Comparison of ENCODE assay signal across 8 cellular contexts in the genomic region with DNA sequence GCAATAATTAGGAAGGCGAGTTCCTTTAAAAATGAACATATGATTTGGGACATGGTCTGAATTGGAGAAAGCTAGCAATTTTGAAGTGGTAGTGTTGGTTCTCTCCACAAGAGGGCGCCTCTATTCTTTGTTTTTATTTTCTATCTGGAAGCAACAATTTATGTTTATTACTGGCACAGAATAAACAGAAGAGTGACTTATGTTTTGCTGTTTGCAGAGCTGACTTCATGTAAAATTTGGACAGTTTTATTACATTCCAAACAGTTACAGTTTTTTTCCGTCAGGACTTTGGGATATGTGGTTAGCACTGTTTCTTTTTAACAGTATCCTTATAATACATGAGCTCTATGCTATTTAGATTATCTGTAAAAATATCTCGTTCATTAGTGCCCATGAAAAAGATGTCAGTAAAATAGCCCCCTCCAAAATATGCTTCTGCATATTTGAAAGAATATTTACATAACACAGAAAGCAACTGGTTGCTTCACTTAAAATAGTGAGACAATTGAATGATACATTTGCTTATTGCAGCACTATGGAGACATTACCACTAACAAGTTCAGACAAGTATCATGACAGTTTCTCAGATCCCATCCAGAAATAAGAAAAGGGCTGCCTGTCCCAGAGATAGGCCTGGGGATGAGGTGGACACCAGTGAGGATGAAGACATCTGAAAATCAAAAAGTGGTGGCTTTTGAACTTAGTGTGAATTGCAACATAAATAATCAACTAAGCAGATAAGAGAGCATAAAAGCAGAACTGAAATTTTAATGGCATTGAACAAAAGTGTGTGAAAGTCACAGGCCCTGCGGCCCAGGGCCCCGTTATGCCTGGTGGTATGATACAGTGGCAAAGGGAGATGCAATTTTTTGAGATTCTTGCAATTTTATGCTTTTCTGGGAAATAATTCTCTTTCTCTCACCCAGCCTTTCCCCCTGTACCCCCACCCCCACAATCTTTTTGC. TPM values are rescaled to one million over a fixed set of nuclear protein-coding genes. Genes with fewer than 3 reads are reported as not detected.
A peak's percentile ranks its signal among the peaks of the same experiment; 100 is the strongest.
DNase-seq lines count a peak whose midpoint lies in the region; ATAC-seq and TF ChIP-seq lines count a peak whose summit lies in the region.

No MANE protein-coding gene starts in this region.

- no peaks in the 10 kb centered on the region for H3K36me3 Mint-ChIP-seq in CD4-positive, CD25-positive, alpha-beta regulatory T cell
- H3K36me3 Mint-ChIP-seq in activated naive CD4-positive, alpha-beta T cell treated with anti-CD3 and anti-CD28 coated beads for 36 hours (ENCODE audit: low read depth), result no peaks in the 10 kb centered on the region

- no peaks in the 10 kb centered on the region for H3K36me3 ChIP-seq in CD4-positive, CD25-positive, alpha-beta regulatory T cell (ENCODE audit: control insufficient read depth, insufficient read depth, low read length)

- no peak overlapping the region for H3K4me3 Mint-ChIP-seq in CD4-positive, CD25-positive, alpha-beta regulatory T cell
- no peak overlapping the region for H3K4me3 Mint-ChIP-seq in activated naive CD4-positive, alpha-beta T cell treated with anti-CD3 and anti-CD28 coated beads for 36 hours
- H3K4me3 Mint-ChIP-seq in stimulated activated naive CD8-positive, alpha-beta T cell treated with anti-CD3 and anti-CD28 coated beads, Interleukin-15, amount 100 ng/mL, for 72 hours, result no peak overlapping the region

- no peak for ATAC-seq in CD4-positive, CD25-positive, alpha-beta regulatory T cell (ENCODE audit: low read depth in 2 of 2)
- ATAC-seq in stimulated activated naive CD8-positive, alpha-beta T cell treated with anti-CD3 and anti-CD28 coated beads, Interleukin-15, amount 100 ng/mL, for 72 hours, result no peak
- no peak for ATAC-seq in HG03378 (IDR thresholded peaks at IDR 0.05; ENCODE audit: unreplicated experiment)
- no peak for ATAC-seq in GM19328 (IDR thresholded peaks at IDR 0.05; ENCODE audit: unreplicated experiment)

- TF ChIP-seq CTCF in GM12872 (IDR thresholded peaks at IDR 0.05; ENCODE audit: insufficient read depth, low read depth, low read length), result peak; percentile 69

- H3K4me1 Mint-ChIP-seq in CD4-positive, CD25-positive, alpha-beta regulatory T cell, result peaks cover 0 to 7% (median 6%) of the 10 kb centered on the region in 4 donors
- H3K4me1 Mint-ChIP-seq in activated naive CD4-positive, alpha-beta T cell treated with anti-CD3 and anti-CD28 coated beads for 36 hours (ENCODE audit: low read depth), result no peaks in the 10 kb centered on the region
- no peaks in the 10 kb centered on the region for H3K4me1 Mint-ChIP-seq in stimulated activated naive CD8-positive, alpha-beta T cell treated with anti-CD3 and anti-CD28 coated beads, Interleukin-15, amount 100 ng/mL, for 72 hours

- CTCF ChIA-PET in activated naive CD4-positive, alpha-beta T cell treated with anti-CD3 and anti-CD28 coated beads for 36 hours (lab: Charles Lee), result interaction anchor here (0.6 to 3.0 kb wide), 29 partner anchors 9 to 1157 kb away, joined by 3 to 16 read pairs (median 4); no protein-coding TSS in a partner anchor

- no peaks in the 10 kb centered on the region for H3K9me3 Mint-ChIP-seq in CD4-positive, CD25-positive, alpha-beta regulatory T cell
- H3K9me3 Mint-ChIP-seq in activated naive CD4-positive, alpha-beta T cell treated with anti-CD3 and anti-CD28 coated beads for 36 hours, result no peaks in the 10 kb centered on the region
- H3K9me3 Mint-ChIP-seq in stimulated activated naive CD8-positive, alpha-beta T cell treated with anti-CD3 and anti-CD28 coated beads, Interleukin-15, amount 100 ng/mL, for 72 hours, result no peaks in the 10 kb centered on the region

- peak in 2 of 3 donors; percentile 33 to 48 for DNase-seq in CD4-positive, CD25-positive, alpha-beta regulatory T cell
- DNase-seq in NCI-H2029 (lab: John Stamatoyannopoulos, UW), result peak; percentile 1
- peak; percentile 54 for DNase-seq in activated naive CD4-positive, alpha-beta T cell treated with anti-CD3 and anti-CD28 coated beads for 36 hours
- peak; percentile 77 for DNase-seq in inferior parietal cortex (ENCODE audit: extremely low spot score)
- DNase-seq in stimulated activated naive CD8-positive, alpha-beta T cell treated with anti-CD3 and anti-CD28 coated beads, Interleukin-15, amount 100 ng/mL, for 72 hours, result peak; percentile 12 to 20

- no peak overlapping the region for H3K27ac Mint-ChIP-seq in CD4-positive, CD25-positive, alpha-beta regulatory T cell
- H3K27ac Mint-ChIP-seq in activated naive CD4-positive, alpha-beta T cell treated with anti-CD3 and anti-CD28 coated beads for 36 hours, result no peak overlapping the region
- peak overlapping the region in 1 of 2 donors; percentile 9 for H3K27ac Mint-ChIP-seq in stimulated activated naive CD8-positive, alpha-beta T cell treated with anti-CD3 and anti-CD28 coated beads, Interleukin-15, amount 100 ng/mL, for 72 hours

- intact Hi-C loops in activated naive CD4-positive, alpha-beta T cell treated with anti-CD3 and anti-CD28 coated beads for 36 hours (cut with micrococcal nuclease), result loop anchor here (1.0 to 5.0 kb wide), 4 partner anchors 32 to 640 kb away; no protein-coding TSS in a partner anchor

- H3K27ac ChIP-seq in CD4-positive, CD25-positive, alpha-beta regulatory T cell (ENCODE audit: insufficient read depth, low read length, poor library complexity, severe bottlenecking), result no peak overlapping the region

- H3K4me3 ChIP-seq in CD4-positive, CD25-positive, alpha-beta regulatory T cell (ENCODE audit: low read depth, low read length), result no peak overlapping the region

- no peaks in the 10 kb centered on the region for H3K27me3 ChIP-seq in CD4-positive, CD25-positive, alpha-beta regulatory T cell (ENCODE audit: control insufficient read depth, insufficient read depth, low read length)

- no peaks in the 10 kb centered on the region for H3K4me1 ChIP-seq in CD4-positive, CD25-positive, alpha-beta regulatory T cell (ENCODE audit: control insufficient read depth, insufficient read depth, low read length, poor library complexity, severe bottlenecking)

- peaks cover 29% of the 10 kb centered on the region for H3K27me3 Mint-ChIP-seq in CD4-positive, CD25-positive, alpha-beta regulatory T cell
- H3K27me3 Mint-ChIP-seq in activated naive CD4-positive, alpha-beta T cell treated with anti-CD3 and anti-CD28 coated beads for 36 hours (ENCODE audit: low read depth), result peaks cover 3% of the 10 kb centered on the region
- peaks cover 6% of the 10 kb centered on the region for H3K27me3 Mint-ChIP-seq in stimulated activated naive CD8-positive, alpha-beta T cell treated with anti-CD3 and anti-CD28 coated beads, Interleukin-15, amount 100 ng/mL, for 72 hours

- no peaks in the 10 kb centered on the region for H3K9me3 ChIP-seq in CD4-positive, CD25-positive, alpha-beta regulatory T cell (ENCODE audit: control insufficient read depth in 2 of 2, low read length in 2 of 2)

RNA-seq across cellular contexts. Expression of a gene that starts 32.3 kb away (rescaled TPM):
- total RNA-seq in CD4-positive, CD25-positive, alpha-beta regulatory T cell, result 0.35 TPM
- 1 to 10 TPM in 2 of 4 donors, under 1 TPM in 1, not detected in 1; 0.86 to 2.3 (median 1.1) TPM for polyA plus RNA-seq in CD4-positive, CD25-positive, alpha-beta regulatory T cell
- not detected for total RNA-seq in activated naive CD4-positive, alpha-beta T cell treated with anti-CD3 and anti-CD28 coated beads for 36 hours

RNA-seq across cellular contexts. Expression of a gene that starts 34.6 kb away (rescaled TPM):
- 45.5 TPM for total RNA-seq in CD4-positive, CD25-positive, alpha-beta regulatory T cell
- polyA plus RNA-seq in CD4-positive, CD25-positive, alpha-beta regulatory T cell, result 10 to 100 TPM; 38.8 to 50.5 (median 46.2) TPM
- 10 to 100 TPM; 27.5 to 28.2 TPM for total RNA-seq in activated naive CD4-positive, alpha-beta T cell treated with anti-CD3 and anti-CD28 coated beads for 36 hours

Comparison
In these comparisons a context has a peak if more than half of its experiments do, and no peak if none do; other contexts are left out.
1. DNase-seq: peak in every context shown above with its lines; median percentile 77 in inferior parietal cortex; 54 in activated naive CD4-positive, alpha-beta T cell treated with anti-CD3 and anti-CD28 coated beads for 36 hours; 40 in CD4-positive, CD25-positive, alpha-beta regulatory T cell; 16 in stimulated activated naive CD8-positive, alpha-beta T cell treated with anti-CD3 and anti-CD28 coated beads, Interleukin-15, amount 100 ng/mL, for 72 hours; 1 in NCI-H2029.